17 cellular contexts compared by ENCODE assay signal in genomic region chr2:203789613-203790012, GRCh38.
"Had no signal": no experiment of that assay in that cellular context is flagged by ENCODE, and none has a peak within 500 bp of the region (broad histone marks: within the 10 kb centered on the region; RNA-seq: fewer than 3 reads in every experiment).

No MANE protein-coding gene starts in this region.

- H3K27me3 Mint-ChIP-seq: effector memory CD8-positive, alpha-beta T cell; stimulated activated naive CD8-positive, alpha-beta T cell treated with anti-CD3 and anti-CD28 coated beads, Interleukin-15, amount 100 ng/mL, for 72 hours; T-helper 17 cell; type B pancreatic cell had no signal

- H3K36me3 Mint-ChIP-seq: activated naive CD4-positive, alpha-beta T cell treated with anti-CD3 and anti-CD28 coated beads, Interleukin-2, amount 50 U/mL, for 72 hours; natural killer cell treated with Interleukin-12 subunit alpha and Interleukin-12 subunit beta and Interleukin-15 and Interleukin-18, amount 100 ng/mL, for 72 hours; type B pancreatic cell had no signal

- H3K4me3 Mint-ChIP-seq: activated T-helper 1 cell treated with anti-CD3 and anti-CD28 coated beads, Interleukin-12 subunit alpha, Interleukin-12 subunit beta, Interleukin-2, Interleukin-4 antibody, amounts not matched to agents 30 ng/mL and 10 ng/mL and 1 ng/mL, durations not matched to agents 14 hours and 24 hours and 36 hours; effector memory CD8-positive, alpha-beta T cell; natural killer cell treated with Interleukin-12 subunit alpha and Interleukin-12 subunit beta and Interleukin-15 and Interleukin-18, amount 100 ng/mL, for 72 hours; stimulated activated naive CD8-positive, alpha-beta T cell treated with anti-CD3 and anti-CD28 coated beads, Interleukin-15, amount 100 ng/mL, for 72 hours; T-helper 17 cell; type B pancreatic cell had no signal

- H3K9me3 Mint-ChIP-seq: activated T-helper 1 cell treated with anti-CD3 and anti-CD28 coated beads, Interleukin-12 subunit alpha, Interleukin-12 subunit beta, Interleukin-2, Interleukin-4 antibody, amounts not matched to agents 30 ng/mL and 10 ng/mL and 1 ng/mL, durations not matched to agents 14 hours and 24 hours and 36 hours; effector memory CD8-positive, alpha-beta T cell; natural killer cell treated with Interleukin-12 subunit alpha and Interleukin-12 subunit beta and Interleukin-15 and Interleukin-18, amount 100 ng/mL, for 72 hours; stimulated activated naive CD8-positive, alpha-beta T cell treated with anti-CD3 and anti-CD28 coated beads, Interleukin-15, amount 100 ng/mL, for 72 hours; type B pancreatic cell had no signal

- H3K27ac Mint-ChIP-seq: activated naive CD4-positive, alpha-beta T cell treated with anti-CD3 and anti-CD28 coated beads, Interleukin-2, amount 50 U/mL, for 72 hours; activated T-helper 1 cell treated with anti-CD3 and anti-CD28 coated beads, Interleukin-12 subunit alpha, Interleukin-12 subunit beta, Interleukin-2, Interleukin-4 antibody, amounts not matched to agents 30 ng/mL and 10 ng/mL and 1 ng/mL, durations not matched to agents 14 hours and 24 hours and 36 hours; effector memory CD8-positive, alpha-beta T cell; natural killer cell treated with Interleukin-12 subunit alpha and Interleukin-12 subunit beta and Interleukin-15 and Interleukin-18, amount 100 ng/mL, for 72 hours; stimulated activated naive CD8-positive, alpha-beta T cell treated with anti-CD3 and anti-CD28 coated beads, Interleukin-15, amount 100 ng/mL, for 72 hours; T-helper 17 cell; type B pancreatic cell had no signal

- H3K27ac ChIP-seq: cardiac muscle cell, VCaP had no signal

- FAIRE-seq: frontal cortex had no signal

- H3K4me3 ChIP-seq: cardiac muscle cell, skin epidermis had no signal

- H3K27me3 ChIP-seq: cardiac muscle cell had no signal

- DNase-seq: activated CD4-positive, alpha-beta T cell treated with anti-CD3 and anti-CD28 coated beads, Interleukin-2, amount 50 U/mL, for 4 hours; activated CD4-positive, CD25-positive, alpha-beta regulatory T cell treated with anti-CD3 and anti-CD28 coated beads, Interleukin-2, amount 50 U/mL, for 72 hours; activated gamma-delta T cell treated with Interleukin-2 at 50 U/mL for 16 hours; effector memory CD8-positive, alpha-beta T cell; head of caudate nucleus; left ventricle myocardium superior; occipital lobe; stimulated activated naive CD8-positive, alpha-beta T cell treated with anti-CD3 and anti-CD28 coated beads, Interleukin-15, amount 100 ng/mL, for 72 hours; T-helper 17 cell had no signal

- H3K36me3 ChIP-seq: cardiac muscle cell had no signal

- ATAC-seq: activated naive CD4-positive, alpha-beta T cell treated with anti-CD3 and anti-CD28 coated beads, Interleukin-2, amount 50 U/mL, for 72 hours; effector memory CD8-positive, alpha-beta T cell; left ventricle myocardium superior; natural killer cell treated with Interleukin-12 subunit alpha and Interleukin-12 subunit beta and Interleukin-15 and Interleukin-18, amount 100 ng/mL, for 72 hours; stimulated activated naive CD8-positive, alpha-beta T cell treated with anti-CD3 and anti-CD28 coated beads, Interleukin-15, amount 100 ng/mL, for 72 hours; T-helper 17 cell had no signal
